8 cellular contexts compared by ENCODE assay signal in the genomic region with DNA sequence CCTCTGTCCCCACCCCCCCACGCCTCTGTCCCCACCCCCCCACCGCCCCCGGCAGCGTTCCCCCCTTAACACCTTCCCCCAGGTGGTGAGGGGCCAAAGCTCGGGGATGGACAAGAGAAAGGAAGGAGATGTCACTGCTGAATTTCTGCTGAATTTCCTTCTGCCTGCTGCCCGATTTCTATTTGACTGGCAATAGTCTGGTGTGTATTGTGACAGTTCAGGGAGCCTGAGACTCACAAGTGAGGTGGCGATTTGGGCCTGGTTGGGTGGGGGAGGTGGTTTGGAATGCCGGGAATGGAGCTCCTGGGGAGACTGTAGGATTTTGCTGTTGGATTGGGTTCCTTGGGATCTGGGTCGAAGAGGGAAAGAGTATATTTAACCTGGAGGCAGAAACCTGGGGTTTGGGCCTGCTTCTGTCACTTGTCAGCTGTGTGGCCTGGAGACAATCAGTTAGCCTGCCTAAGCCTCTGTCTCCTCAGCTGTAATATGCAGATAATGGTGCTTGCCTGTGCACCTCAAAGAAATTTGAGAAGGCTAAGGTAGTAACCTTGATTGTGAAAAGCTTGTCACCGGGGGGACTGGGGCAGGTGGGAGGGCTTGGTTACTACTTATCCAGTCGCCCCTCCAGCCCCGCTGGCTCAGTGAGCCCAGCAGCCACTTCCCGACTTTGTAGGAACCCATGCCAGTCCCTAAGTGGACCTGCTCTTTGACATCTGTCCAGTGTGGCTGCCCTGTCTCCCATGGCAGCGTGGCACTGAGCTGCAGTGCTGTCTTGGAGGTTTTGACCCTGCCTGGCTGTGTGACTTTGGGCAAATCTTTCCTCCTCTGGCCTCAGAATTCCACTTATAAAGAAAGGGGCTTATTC. TPM values are rescaled to one million over a fixed set of nuclear protein-coding genes. Genes with fewer than 3 reads are reported as not detected.
A peak's percentile ranks its signal among the peaks of the same experiment; 100 is the strongest.
DNase-seq lines count a peak whose midpoint lies in the region; ATAC-seq, FAIRE-seq and TF ChIP-seq lines count a peak whose summit lies in the region.

No MANE protein-coding gene starts in this region.

- H3K27ac ChIP-seq in mesenchymal stem cell (ENCODE audit: low read length, poor library complexity, severe bottlenecking) (peak overlapping the region; percentile 33), urinary bladder (ENCODE audit: low read depth) (peak overlapping the region; percentile 95)

- no peaks in the 10 kb centered on the region for H3K9me3 Mint-ChIP-seq in chondrocyte (ENCODE audit: low read depth)

- TF ChIP-seq CTCF in chondrocyte (IDR thresholded peaks at IDR 0.05), result no peak

- peaks cover 63% of the 10 kb centered on the region for H3K4me1 Mint-ChIP-seq in chondrocyte (ENCODE audit: low read depth)

- no peaks in the 10 kb centered on the region for H3K36me3 Mint-ChIP-seq in chondrocyte (ENCODE audit: low read depth)

- H2BK5ac ChIP-seq in mesenchymal stem cell (ENCODE audit: low read depth, low read length, poor library complexity, severe bottlenecking), result no peak overlapping the region

- H4K91ac ChIP-seq in mesenchymal stem cell (ENCODE audit: low read length), result peak overlapping the region; percentile 95

- peak overlapping the region; percentile 61 to 73 for H3K18ac ChIP-seq in mesenchymal stem cell (ENCODE audit: low read depth in 1 of 2, low read length in 2 of 2)

- H3K79me1 ChIP-seq in mesenchymal stem cell (replicated peaks; ENCODE audit: low read length, poor library complexity, severe bottlenecking), result peaks cover 19% of the 10 kb centered on the region

- WGBS in mesenchymal stem cell, result 27% methylated on average over 10 of the region's 14 CpGs
- WGBS in urinary bladder, result 34% methylated on average over 14 of the region's 14 CpGs

- peak overlapping the region; percentile 54 for H2BK15ac ChIP-seq in mesenchymal stem cell (ENCODE audit: low read depth, poor library complexity, severe bottlenecking)

- DNase-seq in GM12891 (ENCODE audit: insufficient read length, low spot score) (no peak), NCI-H226 (peak; percentile 41), chondrocyte (ENCODE audit: low spot score) (no peak), mesenchymal stem cell (peak; percentile 81)
- DNase-seq in stimulated activated naive CD4-positive, alpha-beta T cell treated with Interleukin-2 at 50 U/mL for 16 hours (lab: John Stamatoyannopoulos, UW), result no peak

- H3K14ac ChIP-seq in mesenchymal stem cell (ENCODE audit: low read length in 2 of 2), result no peak overlapping the region

- no peaks in the 10 kb centered on the region for H3K9me3 ChIP-seq in mesenchymal stem cell (ENCODE audit: control insufficient read depth, low read length)

- H3K27ac Mint-ChIP-seq in chondrocyte (ENCODE audit: unreplicated experiment), result peak overlapping the region; percentile 100

- peak; percentile 5 for FAIRE-seq in GM12891 (lab: Jason Lieb, UNC)

- no peak for TF ChIP-seq POLR2A in GM12891 (IDR thresholded peaks at IDR 0.05; ENCODE audit: low read depth, low read length)

- peak overlapping the region in 1 of 2 experiments; percentile 40 for H3K4me3 ChIP-seq in mesenchymal stem cell (ENCODE audit: insufficient read depth in 1 of 2, low read depth in 1 of 2, low read length in 2 of 2)
- peak overlapping the region; percentile 29 for H3K4me3 ChIP-seq in urinary bladder (ENCODE audit: low read depth, low read length)

- peak overlapping the region; percentile 53 for H3K4me3 Mint-ChIP-seq in chondrocyte (ENCODE audit: unreplicated experiment)

- peak overlapping the region; percentile 92 for H3K9ac ChIP-seq in mesenchymal stem cell (ENCODE audit: low read length)

- H2AFZ ChIP-seq in mesenchymal stem cell (ENCODE audit: low read depth, low read length), result peak overlapping the region; percentile 18

- H2BK120ac ChIP-seq in mesenchymal stem cell (ENCODE audit: low read depth, low read length), result peak overlapping the region; percentile 94

- H2BK12ac ChIP-seq in mesenchymal stem cell (ENCODE audit: low read length in 2 of 2), result peak overlapping the region; percentile 96 to 98

- H3K4me1 ChIP-seq in mesenchymal stem cell (ENCODE audit: control insufficient read depth, insufficient read depth, low read depth, low read length) (peaks cover 46% of the 10 kb centered on the region), urinary bladder (ENCODE audit: insufficient read depth) (peaks cover 1% of the 10 kb centered on the region)

- no peaks in the 10 kb centered on the region for H3K27me3 ChIP-seq in mesenchymal stem cell (ENCODE audit: control insufficient read depth in 1 of 2, insufficient read depth in 1 of 2, low read length in 2 of 2)

- H3K23ac ChIP-seq in mesenchymal stem cell (ENCODE audit: low read length in 2 of 2), result peak overlapping the region in 1 of 2 experiments; percentile 75

- H2AK5ac ChIP-seq in mesenchymal stem cell (ENCODE audit: low read length, severe bottlenecking), result peak overlapping the region; percentile 81

- H4K8ac ChIP-seq in mesenchymal stem cell (ENCODE audit: low read length), result peak overlapping the region; percentile 71

- peak overlapping the region; percentile 27 to 77 for H3K4ac ChIP-seq in mesenchymal stem cell (ENCODE audit: low read depth in 1 of 2, low read length in 2 of 2)

- H3K4me2 ChIP-seq in mesenchymal stem cell (ENCODE audit: low read length, poor library complexity, severe bottlenecking), result peak overlapping the region; percentile 6

- ATAC-seq in GM19328 (IDR thresholded peaks at IDR 0.05; ENCODE audit: unreplicated experiment) (no peak), HG03457 (IDR thresholded peaks at IDR 0.05; ENCODE audit: unreplicated experiment) (no peak)

- no peaks in the 10 kb centered on the region for H3K27me3 Mint-ChIP-seq in chondrocyte (ENCODE audit: low read depth)

- H3K36me3 ChIP-seq in mesenchymal stem cell (ENCODE audit: control insufficient read depth in 1 of 2, insufficient read depth in 2 of 2, low read depth in 1 of 2, low read length in 2 of 2) (no peaks in the 10 kb centered on the region), urinary bladder (ENCODE audit: insufficient read depth) (no peaks in the 10 kb centered on the region)

TF ChIP-seq in GM12891, 5 proteins besides CTCF, POLR2A, EP300 and RAD21:
- TF ChIP-seq PAX5 (IDR thresholded peaks at IDR 0.05; ENCODE audit: insufficient read depth, low read length, severe bottlenecking), result no peak
- no peak for TF ChIP-seq SPI1 (IDR thresholded peaks at IDR 0.05; ENCODE audit: low read depth, low read length)
- TF ChIP-seq TAF1 (IDR thresholded peaks at IDR 0.05; ENCODE audit: low read depth, low read length), result no peak
- no peak for TF ChIP-seq POU2F2 (IDR thresholded peaks at IDR 0.05; ENCODE audit: low read depth, low read length)
- TF ChIP-seq POLR2AphosphoS5 (IDR thresholded peaks at IDR 0.05; ENCODE audit: low read depth, low read length), result no peak

RNA-seq across cellular contexts. Expression of a gene that starts 7.7 kb away (rescaled TPM):
- polyA plus RNA-seq in GM12891 (2012; ENCODE audit: low read depth, missing spikeins), result 70.7 TPM
- 641 to 675 TPM (median 641 TPM) in 3 replicates for total RNA-seq in chondrocyte
- polyA plus RNA-seq in mesenchymal stem cell (2013, experiment 1 of 2), result 732 TPM
- polyA plus RNA-seq in mesenchymal stem cell (2013, experiment 2 of 2), result 747 TPM
- total RNA-seq in urinary bladder, result 224 TPM
- 306 TPM for polyA plus RNA-seq in urinary bladder

RNA-seq across cellular contexts. Expression of a gene that starts 24.6 kb away (rescaled TPM):
- 0.56 TPM for polyA plus RNA-seq in GM12891 (2012; ENCODE audit: low read depth, missing spikeins)
- total RNA-seq in chondrocyte, result 11.7 to 12.7 TPM (median 12.0 TPM) in 3 replicates
- 10.4 TPM for polyA plus RNA-seq in mesenchymal stem cell (2013, experiment 1 of 2)
- polyA plus RNA-seq in mesenchymal stem cell (2013, experiment 2 of 2), result 10.7 TPM
- 7.2 TPM for total RNA-seq in urinary bladder
- 0.76 TPM for polyA plus RNA-seq in urinary bladder

RNA-seq across cellular contexts. Expression of a gene that starts 45.9 kb away (rescaled TPM):
- 0.09 TPM for polyA plus RNA-seq in GM12891 (2012; ENCODE audit: low read depth, missing spikeins)
- total RNA-seq in chondrocyte (not detected in 3 replicates), urinary bladder (11.9 TPM)
- polyA plus RNA-seq in mesenchymal stem cell (2013, experiment 1 of 2), result not detected
- polyA plus RNA-seq in mesenchymal stem cell (2013, experiment 2 of 2), result not detected
- polyA plus RNA-seq in urinary bladder, result 28.2 TPM

RNA-seq across cellular contexts. Expression of a gene that starts 46.5 kb away (rescaled TPM):
- 26.3 TPM for polyA plus RNA-seq in GM12891 (2012; ENCODE audit: low read depth, missing spikeins)
- total RNA-seq in chondrocyte (1.6 to 2.5 TPM (median 2.0 TPM) in 3 replicates), urinary bladder (7.3 TPM)
- polyA plus RNA-seq in mesenchymal stem cell (2013, experiment 1 of 2), result 0.61 TPM
- polyA plus RNA-seq in mesenchymal stem cell (2013, experiment 2 of 2), result 0.40 TPM
- polyA plus RNA-seq in urinary bladder, result 7.0 TPM

RNA-seq across cellular contexts. Expression of a gene that starts 52.3 kb away (rescaled TPM):
- polyA plus RNA-seq in GM12891 (2012; ENCODE audit: low read depth, missing spikeins), result 81.3 TPM
- 55.0 to 58.8 TPM (median 56.6 TPM) in 3 replicates for total RNA-seq in chondrocyte
- 87.6 TPM for polyA plus RNA-seq in mesenchymal stem cell (2013, experiment 1 of 2)
- 91.2 TPM for polyA plus RNA-seq in mesenchymal stem cell (2013, experiment 2 of 2)
- total RNA-seq in urinary bladder, result 28.9 TPM
- polyA plus RNA-seq in urinary bladder, result 91.1 TPM

Comparison
In these comparisons a context has a peak if more than half of its experiments do, and no peak if none do; other contexts are left out.
1. DNase-seq: peak in NCI-H226 (single experiment) and mesenchymal stem cell (single experiment); none in GM12891 (single experiment), chondrocyte (single experiment) and stimulated activated naive CD4-positive, alpha-beta T cell treated with Interleukin-2 at 50 U/mL for 16 hours (single experiment).
2. RNA of a gene that starts 45.9 kb away (total RNA-seq): 11.9 TPM in urinary bladder (single experiment); not detected in chondrocyte; every median in the first group is over 10 times any median in the second.